Comparison of ENCODE assay signal across 18 cellular contexts in genomic region chr12:121958521-121959240, GRCh38. TPM values are rescaled to one million over a fixed set of nuclear protein-coding genes. Genes with fewer than 3 reads are reported as not detected.
A peak's percentile ranks its signal among the peaks of the same experiment; 100 is the strongest.
DNase-seq lines count a peak whose midpoint lies in the region; ATAC-seq and TF ChIP-seq lines count a peak whose summit lies in the region.
"Had no signal": no experiment of that assay in that cellular context is flagged by ENCODE, and none has a peak within 500 bp of the region (broad histone marks: within the 10 kb centered on the region; RNA-seq: fewer than 3 reads in every experiment).

No MANE protein-coding gene starts in this region.

- no peak for TF ChIP-seq CTCF in retinal pigment epithelial cell (conservative IDR thresholded peaks at IDR 0.05; ENCODE audit: low read depth, low read length)

- H3K4me3 ChIP-seq in retinal pigment epithelial cell (ENCODE audit: low read length): no peak overlapping the region
- H3K4me3 ChIP-seq: tibial artery had no signal

- peak; percentile 37 for ATAC-seq in esophagus mucosa
- ATAC-seq in GM18519 (IDR thresholded peaks at IDR 0.05; ENCODE audit: low FRiP score, unreplicated experiment): no peak
- ATAC-seq: activated CD4-positive, alpha-beta T cell treated with anti-CD3 and anti-CD28 coated beads for 36 hours; activated T-cell treated with anti-CD3 and anti-CD28 coated beads, Interleukin-2, amount 50 U/mL, for 72 hours; left ventricle myocardium superior; naive thymus-derived CD4-positive, alpha-beta T cell had no signal

- DNase-seq in EL (peak; percentile 21), NCI-H2171 (lab: John Stamatoyannopoulos, UW) (peak; percentile 72), retinal pigment epithelial cell (ENCODE audit: low read depth) (peak; percentile 23), SKM-1 treated with dmso at 0.1 percent for 144 hours (lab: John Stamatoyannopoulos, UW; ENCODE audit: unreplicated experiment) (no peak)
- no peak for DNase-seq in activated CD4-positive, alpha-beta T cell treated with anti-CD3 and anti-CD28 coated beads for 4 hours
- DNase-seq: activated CD4-positive, alpha-beta T cell treated with anti-CD3 and anti-CD28 coated beads for 36 hours; activated T-cell treated with anti-CD3 and anti-CD28 coated beads, Interleukin-2, amount 50 U/mL, for 72 hours; CD4-positive, alpha-beta T cell; hypothalamus; left ventricle myocardium superior; naive thymus-derived CD4-positive, alpha-beta T cell; NCI-H1092 treated with DMSO at 0.1 percent for 48 hours; NK-92 treated with Interleukin-12 subunit alpha and Interleukin-12 subunit beta, amount 100 ng/mL, for 24 hours; stimulated activated CD4-positive, alpha-beta T cell treated with anti-CD3 and anti-CD28 coated beads, Interleukin-1b, Interleukin-23, amount 100 ng/mL, for 48 hours; stimulated activated CD8-positive, alpha-beta memory T cell treated with anti-CD3 and anti-CD28 coated beads, Interleukin-4, amount 100 ng/mL, for 48 hours; tibial artery had no signal

RNA-seq across cellular contexts. Expression of gene CFAP251, which starts 40.3 kb away (rescaled TPM):
- 18.3 TPM for total RNA-seq in esophagus mucosa

Comparison
In these comparisons a context has a peak if more than half of its experiments do, and no peak if none do; other contexts are left out.
1. DNase-seq: peak in EL (single experiment), NCI-H2171 (single experiment) and retinal pigment epithelial cell (single experiment); none in SKM-1 treated with dmso at 0.1 percent for 144 hours (single experiment) and activated CD4-positive, alpha-beta T cell treated with anti-CD3 and anti-CD28 coated beads for 4 hours (0 of 2).